In genomic region chr12:76558684-76559276, GRCh38 we compare ENCODE assay signal across 8 cellular contexts. TPM values are rescaled to one million over a fixed set of nuclear protein-coding genes. Genes with fewer than 3 reads are reported as not detected.
DNase-seq lines count a peak whose midpoint lies in the region; ATAC-seq lines count a peak whose summit lies in the region.

No MANE protein-coding gene starts in this region.

- peak overlapping the region; percentile 95 to 96 for H3K27ac Mint-ChIP-seq in effector memory CD8-positive, alpha-beta T cell

- peaks cover 32% of the 10 kb centered on the region for H3K36me3 Mint-ChIP-seq in effector memory CD8-positive, alpha-beta T cell (ENCODE audit: insufficient read depth)

- H3K27me3 Mint-ChIP-seq in effector memory CD8-positive, alpha-beta T cell: no peaks in the 10 kb centered on the region

- ATAC-seq in GM18909 (IDR thresholded peaks at IDR 0.05; ENCODE audit: poor library complexity, unreplicated experiment) (peak; percentile 58), HG03159 (IDR thresholded peaks at IDR 0.05; ENCODE audit: unreplicated experiment) (peak; percentile 48)
- peak; percentile 81 for ATAC-seq in effector memory CD8-positive, alpha-beta T cell (replicated peaks)

- no peaks in the 10 kb centered on the region for H3K9me3 Mint-ChIP-seq in effector memory CD8-positive, alpha-beta T cell

- in situ Hi-C loops in ACHN (cut with HindIII; ENCODE audit: low pct_ligation_motif_present, low pct_unique_long_range_greater_than_20kb, low sequenced_read_pairs): no loop called here

- H3K4me1 Mint-ChIP-seq in effector memory CD8-positive, alpha-beta T cell (ENCODE audit: low read depth in 2 of 2): peaks cover 19 to 32% of the 10 kb centered on the region in 2 donors

- no peaks in the 10 kb centered on the region for H3K9me3 ChIP-seq in mononuclear cell (ENCODE audit: low read depth, low read length)

- peaks cover 35% of the 10 kb centered on the region for H3K4me1 ChIP-seq in mononuclear cell (ENCODE audit: insufficient read depth, low read length)

- DNase-seq in ACHN (peak; percentile 51), NCI-H748 treated with DMSO at 0.1 percent for 48 hours (lab: John Stamatoyannopoulos, UW) (peak; percentile 19)
- DNase-seq in activated CD8-positive, alpha-beta memory T cell treated with anti-CD3 and anti-CD28 coated beads for 1 hour (ENCODE audit: extremely low read depth in 1 of 2, low read depth in 1 of 2): peak; percentile 65
- peak; percentile 82 to 84 (median 83) for DNase-seq in effector memory CD8-positive, alpha-beta T cell
- peak; percentile 45 to 58 for DNase-seq in stimulated activated CD8-positive, alpha-beta memory T cell treated with anti-CD3 and anti-CD28 coated beads, Interleukin-4, amount 100 ng/mL, for 1 hour (ENCODE audit: low read depth in 2 of 2, low spot score in 1 of 2)

- H3K4me3 Mint-ChIP-seq in effector memory CD8-positive, alpha-beta T cell: peak overlapping the region; percentile 92 to 93

- H3K27me3 ChIP-seq in mononuclear cell (ENCODE audit: insufficient read depth, low read length): no peaks in the 10 kb centered on the region

- peak overlapping the region; percentile 81 for H3K4me3 ChIP-seq in mononuclear cell (ENCODE audit: low read length)

RNA-seq across cellular contexts. Expression of gene OSBPL8, which starts 0.8 kb away (rescaled TPM):
- total RNA-seq in mononuclear cell: 162 TPM

Comparison
In these comparisons a context has a peak if more than half of its experiments do, and no peak if none do; other contexts are left out.
1. Peak in every context shown above with its lines: DNase-seq, ATAC-seq and H3K4me3 ChIP-seq.
2. DNase-seq: peak in every context shown above with its lines; median percentile 83 in effector memory CD8-positive, alpha-beta T cell; 65 in activated CD8-positive, alpha-beta memory T cell treated with anti-CD3 and anti-CD28 coated beads for 1 hour; 52 in stimulated activated CD8-positive, alpha-beta memory T cell treated with anti-CD3 and anti-CD28 coated beads, Interleukin-4, amount 100 ng/mL, for 1 hour; 51 in ACHN; 19 in NCI-H748 treated with DMSO at 0.1 percent for 48 hours.